In genomic region chr1:156870734-156871133, GRCh38 we compare ENCODE assay signal across 14 cellular contexts. TPM values are rescaled to one million over a fixed set of nuclear protein-coding genes. Genes with fewer than 3 reads are reported as not detected.
DNase-seq lines count a peak whose midpoint lies in the region; ATAC-seq and TF ChIP-seq lines count a peak whose summit lies in the region.
"Had no signal": no experiment of that assay in that cellular context is flagged by ENCODE, and none has a peak within 500 bp of the region (broad histone marks: within the 10 kb centered on the region; RNA-seq: fewer than 3 reads in every experiment).

No MANE protein-coding gene starts in this region.

- H3K9me1 ChIP-seq in IMR-90 (ENCODE audit: insufficient read depth, low read length): peaks cover 3% of the 10 kb centered on the region; the same call in 1 of the 2 replicates

- H3K9me3 Mint-ChIP-seq in naive thymus-derived CD8-positive, alpha-beta T cell: no peaks in the 10 kb centered on the region
- H3K9me3 Mint-ChIP-seq: naive B cell; T-helper 1 cell treated with Interleukin-12 subunit alpha and Interleukin-12 subunit beta and Interleukin-4 antibody, amounts not matched to agents 30 μg/mL and 1 μg/mL, for 36 hours had no signal

- peak overlapping the region; percentile 22 for H3K9ac ChIP-seq in IMR-90 (ENCODE audit: low read depth, low read length)

- peak overlapping the region; percentile 41 for H4K91ac ChIP-seq in IMR-90 (ENCODE audit: insufficient read depth, low read depth, low read length)

- H3K27ac ChIP-seq in IMR-90 (ENCODE audit: insufficient read depth, low read length): peak overlapping the region; percentile 41; the same call in 1 of the 2 replicates

- no peak; the same call in 1 of the 2 replicates for TF ChIP-seq POLR2A in IMR-90 (IDR thresholded peaks at IDR 0.05; ENCODE audit: low read depth, low read length)
- TF ChIP-seq POLR2A in erythroblast (IDR thresholded peaks at IDR 0.05; ENCODE audit: low read length): no peak

- H3K36me3 Mint-ChIP-seq in naive thymus-derived CD8-positive, alpha-beta T cell: no peaks in the 10 kb centered on the region
- H3K36me3 Mint-ChIP-seq: naive B cell had no signal

- H3K4me1 Mint-ChIP-seq in naive thymus-derived CD8-positive, alpha-beta T cell: peaks cover 1 to 9% (median 5%) of the 10 kb centered on the region in 4 donors

- H3K56ac ChIP-seq in IMR-90 (ENCODE audit: extremely low read depth, insufficient read depth, low read length): no peak overlapping the region; the same call in 1 of the 2 replicates

- no peak for TF ChIP-seq RAD21 in IMR-90 (IDR thresholded peaks at IDR 0.05; ENCODE audit: low read length)

- H4K20me1 ChIP-seq in IMR-90 (ENCODE audit: insufficient read depth, low read length): peaks cover 3% of the 10 kb centered on the region; the same call in 1 of the 2 replicates

- peak overlapping the region; percentile 50 for H4K5ac ChIP-seq in IMR-90 (ENCODE audit: low read depth, low read length)

- H3K4me1 ChIP-seq in IMR-90 (ENCODE audit: control insufficient read depth, insufficient read depth, low read length): peaks cover 6% of the 10 kb centered on the region

- peak overlapping the region; percentile 45 for H3K4me3 ChIP-seq in IMR-90 (ENCODE audit: insufficient read depth, low read depth, low read length)

- peak overlapping the region; percentile 28; the same call in 1 of the 2 replicates for H2BK20ac ChIP-seq in IMR-90 (ENCODE audit: low read depth, low read length)

- H3K18ac ChIP-seq in IMR-90 (ENCODE audit: low read depth, low read length): peak overlapping the region; percentile 33; the same call in 1 of the 2 replicates

- in situ Hi-C loops in Caki2 (cut with HindIII; ENCODE audit: low pct_unique_long_range_greater_than_20kb, low sequenced_read_pairs) (no loop called here), IMR-90 (cut with MboI; ENCODE audit: low sequenced_read_pairs) (no loop called here)

- peak overlapping the region; percentile 15; the same call in 1 of the 2 replicates for H3K23ac ChIP-seq in IMR-90 (ENCODE audit: low read depth, low read length)

- no peak overlapping the region; the same call in 1 of the 2 replicates for H2AK5ac ChIP-seq in IMR-90 (ENCODE audit: low read depth, low read length)

- no peak for TF ChIP-seq CTCF in IMR-90 (conservative IDR thresholded peaks at IDR 0.05; ENCODE audit: low read depth, low read length)

- POLR2A ChIA-PET in IMR-90 (lab: Charles Lee; ENCODE audit: unreplicated experiment): no interaction called here
- POLR2A ChIA-PET in naive thymus-derived CD8-positive, alpha-beta T cell (lab: Charles Lee): interaction anchor here (0.6 kb wide), 1 partner anchor 1206 kb away, joined by 4 read pairs; no protein-coding TSS in a partner anchor

- H2BK120ac ChIP-seq in IMR-90 (ENCODE audit: low read depth, low read length): peak overlapping the region; percentile 65

- peak overlapping the region; percentile 39 for H3K14ac ChIP-seq in IMR-90 (replicated peaks; ENCODE audit: low read depth, low read length)

- H3K4me3 Mint-ChIP-seq in naive thymus-derived CD8-positive, alpha-beta T cell: no peak overlapping the region
- H3K4me3 Mint-ChIP-seq: naive B cell; T-helper 1 cell treated with Interleukin-12 subunit alpha and Interleukin-12 subunit beta and Interleukin-4 antibody, amounts not matched to agents 30 μg/mL and 1 μg/mL, for 36 hours had no signal

- H3K4me2 ChIP-seq in IMR-90 (ENCODE audit: low read depth, low read length): peak overlapping the region; percentile 91

- no TSS peak for BruUV-seq in IMR-90 (replicated peaks; lab: Mats Ljungman, UMichigan)

- peak overlapping the region in 1 of 10 donors; percentile 19 for H3K27ac Mint-ChIP-seq in naive thymus-derived CD8-positive, alpha-beta T cell
- H3K27ac Mint-ChIP-seq: naive B cell; T-helper 1 cell treated with Interleukin-12 subunit alpha and Interleukin-12 subunit beta and Interleukin-4 antibody, amounts not matched to agents 30 μg/mL and 1 μg/mL, for 36 hours had no signal

- H2BK5ac ChIP-seq in IMR-90 (ENCODE audit: low read depth, low read length, poor library complexity, severe bottlenecking): peak overlapping the region; percentile 67

- peak; percentile 96 for ATAC-seq in IMR-90 (ENCODE audit: low read depth)
- ATAC-seq in HG03457 (IDR thresholded peaks at IDR 0.05; ENCODE audit: unreplicated experiment): no peak
- no peak for ATAC-seq in naive thymus-derived CD8-positive, alpha-beta T cell

- no peaks in the 10 kb centered on the region for H3K9me3 ChIP-seq in IMR-90 (ENCODE audit: control insufficient read depth, insufficient read depth, low read length)

- DNase-seq in Caki2 (ENCODE audit: low read depth): peak; percentile 39
- peak; percentile 93 for DNase-seq in IMR-90
- DNase-seq in amniotic epithelial cell (ENCODE audit: low read depth): peak; percentile 75
- DNase-seq in left kidney (ENCODE audit: low read depth, low spot score): peak; percentile 65
- no peak for DNase-seq in stimulated activated naive CD4-positive, alpha-beta T cell (lab: John Stamatoyannopoulos, UW)
- DNase-seq in naive thymus-derived CD8-positive, alpha-beta T cell: no peak
- DNase-seq in erythroblast (lab: John Stamatoyannopoulos, UW): no peak
- DNase-seq: activated naive CD4-positive, alpha-beta T cell treated with Interleukin-2 at 50 U/mL for 16 hours; naive B cell; NCI-H2081 treated with DMSO at 0.1 percent for 48 hours; stimulated activated CD4-positive, alpha-beta T cell treated with anti-CD3 and anti-CD28 coated beads, Interleukin-2, amount 100 ng/mL, for 48 hours had no signal

- H4K8ac ChIP-seq in IMR-90 (ENCODE audit: low read depth in 2 of 2, low read length in 2 of 2): peak overlapping the region in 1 of 2 experiments; percentile 88; a peak in 2 of 4 replicates

- peaks cover 31% of the 10 kb centered on the region for H3K27me3 ChIP-seq in IMR-90 (ENCODE audit: control insufficient read depth, insufficient read depth, low read length)

- H2BK15ac ChIP-seq in IMR-90 (ENCODE audit: low read depth, low read length): no peak overlapping the region; the same call in 2 of the 3 replicates

- H3K36me3 ChIP-seq in IMR-90 (ENCODE audit: control insufficient read depth, insufficient read depth, low read length): no peaks in the 10 kb centered on the region

- H3K27me3 Mint-ChIP-seq in naive thymus-derived CD8-positive, alpha-beta T cell: peaks cover 2 to 46% (median 17%) of the 10 kb centered on the region in 5 donors

- H2AK9ac ChIP-seq in IMR-90 (replicated peaks; ENCODE audit: low read depth, low read length, poor library complexity): no peak overlapping the region

- dilution Hi-C loops in IMR-90 (cut with HindIII; ENCODE audit: low sequenced_read_pairs, unreplicated experiment): no loop called here

- H2AFZ ChIP-seq in IMR-90 (replicated peaks; ENCODE audit: low read length, poor library complexity): peak overlapping the region; percentile 87

- CTCF ChIA-PET in IMR-90 (lab: Yijun Ruan, JAX): interaction anchor here (1.0 to 2.7 kb wide), 3 partner anchors 10 to 57 kb away, joined by 3 to 15 read pairs (median 8); partner anchors contain the start of gene NTRK1

- intact Hi-C loops in IMR-90 (cut with micrococcal nuclease): no loop called here

- no peaks in the 10 kb centered on the region for H3K79me1 ChIP-seq in IMR-90 (ENCODE audit: low read depth in 1 of 2, low read length in 2 of 2)

- 6% methylated on average over 3 of the region's 6 CpGs; no CpG with 5 or more reads in 1 of the 2 experiments for WGBS in IMR-90 (ENCODE audit: extremely low coverage in 2 of 2, insufficient read length in 1 of 2), 2 experiments

- no peak overlapping the region for H3K4ac ChIP-seq in IMR-90 (ENCODE audit: low read depth, low read length)

RNA-seq across cellular contexts. Expression of gene NTRK1, which starts 10.1 kb away (rescaled TPM):
- not detected in 2 replicates for total RNA-seq in Caki2 (2014; rRNA removed; shearing (Covaris generic); ENCODE audit: low replicate concordance)
- total RNA-seq in IMR-90 (2012; rRNA removed): not detected in 2 replicates
- polyA plus RNA-seq in IMR-90 (2012; rRNA removed): 0.03 TPM in 1 of 2 replicates, not detected in the other
- 0.02 TPM in 1 of 2 replicates, not detected in the other for polyA plus RNA-seq in IMR-90 (2012; cell fraction: cytosol; rRNA removed)
- 0.07 and 0.11 TPM in 2 replicates for polyA plus RNA-seq in IMR-90 (2012; cell fraction: nucleus; rRNA removed; ENCODE audit: low replicate concordance)
- not detected for total RNA-seq in naive thymus-derived CD8-positive, alpha-beta T cell
- under 1 TPM in 2 of 3 donors, not detected in 1; 0.14 to 0.25 TPM for polyA plus RNA-seq in naive thymus-derived CD8-positive, alpha-beta T cell

RNA-seq across cellular contexts. Expression of gene INSRR, which starts 11.8 kb away (rescaled TPM):
- total RNA-seq in Caki2 (2014; rRNA removed; shearing (Covaris generic); ENCODE audit: low replicate concordance): 0.03 TPM in 1 of 2 replicates, not detected in the other
- not detected in 2 replicates for total RNA-seq in IMR-90 (2012; rRNA removed)
- polyA plus RNA-seq in IMR-90 (2012; rRNA removed): not detected in 2 replicates
- polyA plus RNA-seq in IMR-90 (2012; cell fraction: cytosol; rRNA removed): not detected in 2 replicates
- polyA plus RNA-seq in IMR-90 (2012; cell fraction: nucleus; rRNA removed; ENCODE audit: low replicate concordance): not detected in 2 replicates
- not detected for total RNA-seq in naive thymus-derived CD8-positive, alpha-beta T cell
- not detected for polyA plus RNA-seq in naive thymus-derived CD8-positive, alpha-beta T cell
- total RNA-seq: glomerular endothelial cell had no signal

RNA-seq across cellular contexts. Expression of gene PEAR1, which starts 22.8 kb away (rescaled TPM):
- total RNA-seq in Caki2 (2014; rRNA removed; shearing (Covaris generic); ENCODE audit: low replicate concordance): 0.88 and 5.0 TPM in 2 replicates
- total RNA-seq in IMR-90 (2012; rRNA removed): 2.0 and 2.8 TPM in 2 replicates
- 44.4 and 52.1 TPM in 2 replicates for polyA plus RNA-seq in IMR-90 (2012; rRNA removed)
- 21.9 and 40.2 TPM in 2 replicates for polyA plus RNA-seq in IMR-90 (2012; cell fraction: cytosol; rRNA removed)
- 199 and 366 TPM in 2 replicates for polyA plus RNA-seq in IMR-90 (2012; cell fraction: nucleus; rRNA removed; ENCODE audit: low replicate concordance)
- under 1 TPM in 1 of 2 experiments, not detected in 1; 0.11 TPM for total RNA-seq in naive thymus-derived CD8-positive, alpha-beta T cell
- not detected for polyA plus RNA-seq in naive thymus-derived CD8-positive, alpha-beta T cell

RNA-seq across cellular contexts. Expression of gene LRRC71, which starts 49.7 kb away (rescaled TPM):
- 0.14 TPM in 1 of 2 replicates, not detected in the other for total RNA-seq in Caki2 (2014; rRNA removed; shearing (Covaris generic); ENCODE audit: low replicate concordance)
- not detected in 2 replicates for total RNA-seq in IMR-90 (2012; rRNA removed)
- 0.47 and 0.50 TPM in 2 replicates for polyA plus RNA-seq in IMR-90 (2012; rRNA removed)
- 0.07 TPM in 1 of 2 replicates, not detected in the other for polyA plus RNA-seq in IMR-90 (2012; cell fraction: cytosol; rRNA removed)
- polyA plus RNA-seq in IMR-90 (2012; cell fraction: nucleus; rRNA removed; ENCODE audit: low replicate concordance): 2.9 and 4.0 TPM in 2 replicates
- total RNA-seq in naive thymus-derived CD8-positive, alpha-beta T cell: not detected
- not detected for polyA plus RNA-seq in naive thymus-derived CD8-positive, alpha-beta T cell

RNA-seq across cellular contexts. Expression of gene SH2D2A, which starts 54.1 kb away (rescaled TPM):
- not detected in 2 replicates for total RNA-seq in Caki2 (2014; rRNA removed; shearing (Covaris generic); ENCODE audit: low replicate concordance)
- total RNA-seq in IMR-90 (2012; rRNA removed): 0.28 TPM in 1 of 2 replicates, not detected in the other
- polyA plus RNA-seq in IMR-90 (2012; rRNA removed): 0.23 TPM in 1 of 2 replicates, not detected in the other
- 0.14 TPM in 1 of 2 replicates, not detected in the other for polyA plus RNA-seq in IMR-90 (2012; cell fraction: cytosol; rRNA removed)
- polyA plus RNA-seq in IMR-90 (2012; cell fraction: nucleus; rRNA removed; ENCODE audit: low replicate concordance): 0.45 and 1.4 TPM in 2 replicates
- total RNA-seq in naive thymus-derived CD8-positive, alpha-beta T cell: 10 to 100 TPM; 24.3 to 24.7 TPM
- 10 to 100 TPM; 23.6 to 31.5 (median 25.6) TPM for polyA plus RNA-seq in naive thymus-derived CD8-positive, alpha-beta T cell

Comparison
In these comparisons a context has a peak if more than half of its experiments do, and no peak if none do; other contexts are left out.
1. DNase-seq: peak in Caki2 (single experiment), IMR-90 (single experiment), amniotic epithelial cell (single experiment) and left kidney (single experiment); none in stimulated activated naive CD4-positive, alpha-beta T cell (0 of 6), naive thymus-derived CD8-positive, alpha-beta T cell (0 of 10) and erythroblast (0 of 2).